ENCODE assay signal across 1 cellular context in genomic region chr12:53950789-53951576, GRCh38.
TF ChIP-seq lines count a peak whose summit lies in the region.

No MANE protein-coding gene starts in this region.

TF ChIP-seq in GM12878, 131 proteins besides CTCF, POLR2A, EP300 and RAD21:
- TF ChIP-seq SUZ12 (IDR thresholded peaks at IDR 0.05; ENCODE audit: unreplicated experiment) (peak; percentile 36), GABPA (IDR thresholded peaks at IDR 0.05; ENCODE audit: low read depth) (no peak), WRNIP1 (IDR thresholded peaks at IDR 0.05; ENCODE audit: borderline replicate concordance, low read depth, low read length) (no peak), SIN3A (IDR thresholded peaks at IDR 0.05; ENCODE audit: low read depth, low read length) (no peak), ZBTB33 (IDR thresholded peaks at IDR 0.05) (no peak)
- TF ChIP-seq, protein P1, sequence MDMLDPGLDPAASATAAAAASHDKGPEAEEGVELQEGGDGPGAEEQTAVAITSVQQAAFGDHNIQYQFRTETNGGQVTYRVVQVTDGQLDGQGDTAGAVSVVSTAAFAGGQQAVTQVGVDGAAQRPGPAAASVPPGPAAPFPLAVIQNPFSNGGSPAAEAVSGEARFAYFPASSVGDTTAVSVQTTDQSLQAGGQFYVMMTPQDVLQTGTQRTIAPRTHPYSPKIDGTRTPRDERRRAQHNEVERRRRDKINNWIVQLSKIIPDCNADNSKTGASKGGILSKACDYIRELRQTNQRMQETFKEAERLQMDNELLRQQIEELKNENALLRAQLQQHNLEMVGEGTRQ (IDR thresholded peaks at IDR 0.05; ENCODE audit: borderline replicate concordance, low read depth, low read length) = no peak
